ENCODE assay signal across 13 cellular contexts in the genomic region with DNA sequence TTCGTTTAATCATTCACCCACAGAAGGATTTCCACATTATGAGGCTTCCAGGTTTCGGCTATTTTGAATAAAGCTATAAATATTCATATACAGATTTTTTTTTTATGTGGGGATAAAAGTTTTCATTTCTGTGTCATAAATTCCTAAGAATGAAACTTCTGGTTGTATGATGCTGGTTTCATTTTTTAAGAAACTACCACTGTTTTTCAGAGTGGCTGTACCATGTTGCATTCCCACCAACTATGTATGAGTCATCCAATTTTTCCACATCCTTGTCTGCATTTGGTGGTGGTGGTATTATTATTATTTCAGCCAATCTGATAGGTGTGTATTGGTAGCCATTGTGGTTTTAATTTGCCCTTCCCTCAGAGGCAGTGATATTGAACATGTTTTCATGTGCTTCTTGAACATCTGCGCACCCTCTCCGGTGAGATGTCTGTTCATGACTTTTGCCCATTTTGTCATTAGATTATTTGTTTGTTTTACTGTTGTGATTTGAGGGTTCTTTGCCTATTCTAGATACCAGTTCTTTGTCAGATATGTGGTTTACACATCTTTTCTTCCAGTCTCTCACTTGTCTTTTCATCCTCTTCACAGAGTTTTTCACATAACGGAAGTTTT.
"Had no signal": no experiment of that assay in that cellular context is flagged by ENCODE, and none has a peak within 500 bp of the region (broad histone marks: within the 10 kb centered on the region; RNA-seq: fewer than 3 reads in every experiment).

No MANE protein-coding gene starts in this region.

- H3K9me3 ChIP-seq: colonic mucosa, lower lobe of right lung, uterus had no signal

- H3K4me3 ChIP-seq: colonic mucosa, lower lobe of right lung, uterus had no signal

- H3K27me3 Mint-ChIP-seq: activated CD4-positive, alpha-beta memory T cell treated with anti-CD3 and anti-CD28 coated beads for 36 hours; activated naive CD4-positive, alpha-beta T cell treated with anti-CD3 and anti-CD28 coated beads, Interleukin-2, amount 10 ng/mL, durations not matched to agents 7 days and 5 days had no signal

- H3K4me3 Mint-ChIP-seq: activated CD4-positive, alpha-beta memory T cell treated with anti-CD3 and anti-CD28 coated beads for 36 hours; activated naive CD4-positive, alpha-beta T cell treated with anti-CD3 and anti-CD28 coated beads, Interleukin-2, amount 10 ng/mL, durations not matched to agents 7 days and 5 days; naive B cell; T-helper 2 cell treated with Interferon-gamma antibody and Interleukin-4, amounts not matched to agents 5 μg/mL and 100 μg/mL, for 36 hours had no signal

- H3K36me3 Mint-ChIP-seq: activated CD4-positive, alpha-beta memory T cell treated with anti-CD3 and anti-CD28 coated beads for 36 hours; activated naive CD4-positive, alpha-beta T cell treated with anti-CD3 and anti-CD28 coated beads, Interleukin-2, amount 10 ng/mL, durations not matched to agents 7 days and 5 days; naive B cell had no signal

- DNase-seq: activated CD4-positive, alpha-beta memory T cell treated with anti-CD3 and anti-CD28 coated beads for 36 hours; activated naive CD4-positive, alpha-beta T cell treated with anti-CD3 and anti-CD28 coated beads, Interleukin-2, amount 10 ng/mL, durations not matched to agents 7 days and 5 days; activated T-cell treated with anti-CD3 and anti-CD28 coated beads, Interleukin-2, amount 50 U/mL, for 48 hours; colonic mucosa; effector CD8-positive, alpha-beta T cell; hypothalamus; lower lobe of right lung; naive B cell; retina; stimulated activated CD4-positive, alpha-beta T cell treated with anti-CD3 and anti-CD28 coated beads, Interleukin-4, amount 100 ng/mL, for 24 hours; SW 1271; uterus had no signal

- H3K27ac Mint-ChIP-seq: activated CD4-positive, alpha-beta memory T cell treated with anti-CD3 and anti-CD28 coated beads for 36 hours; activated naive CD4-positive, alpha-beta T cell treated with anti-CD3 and anti-CD28 coated beads, Interleukin-2, amount 10 ng/mL, durations not matched to agents 7 days and 5 days; naive B cell; T-helper 2 cell treated with Interferon-gamma antibody and Interleukin-4, amounts not matched to agents 5 μg/mL and 100 μg/mL, for 36 hours had no signal

- H3K36me3 ChIP-seq: colonic mucosa, lower lobe of right lung, uterus had no signal

- H3K9me3 Mint-ChIP-seq: activated naive CD4-positive, alpha-beta T cell treated with anti-CD3 and anti-CD28 coated beads, Interleukin-2, amount 10 ng/mL, durations not matched to agents 7 days and 5 days; T-helper 2 cell treated with Interferon-gamma antibody and Interleukin-4, amounts not matched to agents 5 μg/mL and 100 μg/mL, for 36 hours had no signal

- H3K4me1 Mint-ChIP-seq: activated naive CD4-positive, alpha-beta T cell treated with anti-CD3 and anti-CD28 coated beads, Interleukin-2, amount 10 ng/mL, durations not matched to agents 7 days and 5 days; naive B cell had no signal

- H3K27ac ChIP-seq: colonic mucosa, lower lobe of right lung, uterus had no signal

- H3K4me1 ChIP-seq: colonic mucosa, lower lobe of right lung, uterus had no signal

- H3K27me3 ChIP-seq: colonic mucosa, uterus had no signal

- ATAC-seq: lower lobe of right lung had no signal
